ENCODE assay signal across 29 cellular contexts in genomic region chr6:139832906-139833305, GRCh38.
DNase-seq lines count a peak whose midpoint lies in the region; ATAC-seq, FAIRE-seq and TF ChIP-seq lines count a peak whose summit lies in the region.
"Had no signal": no experiment of that assay in that cellular context is flagged by ENCODE, and none has a peak within 500 bp of the region (broad histone marks: within the 10 kb centered on the region; RNA-seq: fewer than 3 reads in every experiment).

No MANE protein-coding gene starts in this region.

- in situ Hi-C loops in HepG2 (cut with HindIII; ENCODE audit: extremely low pct_ligation_motif_present, low pct_unique_long_range_greater_than_20kb), result no loop called here
- in situ Hi-C loops in K562 (cut with MboI), result no loop called here
- in situ Hi-C loops in gastrocnemius medialis (cut with MboI; ENCODE audit: low sequenced_read_pairs in 4 of 4), result loop anchor here in 1 of 4 donors (5.0 kb wide), 1 partner anchor 66 kb away; no protein-coding TSS in a partner anchor

- FAIRE-seq in HepG2 (lab: Jason Lieb, UNC) (no peak), K562 (lab: Jason Lieb, UNC) (no peak)
- FAIRE-seq: A204.1, GM12878, GM12892, GM18507 had no signal

- no peaks in the 10 kb centered on the region for H3K9me1 ChIP-seq in K562 (ENCODE audit: control insufficient read depth, insufficient read depth, low read length)

- H3K27ac ChIP-seq in liver (ENCODE audit: low read depth in 1 of 2, low read length in 2 of 2) (peak overlapping the region; percentile 60 to 80), HepG2 (ENCODE audit: extremely low read length, insufficient read depth, low read length) (no peak overlapping the region), K562 (ENCODE audit: extremely low read depth, low read depth, low read length) (no peak overlapping the region), neural cell (ENCODE audit: low read length) (no peak overlapping the region), gastrocnemius medialis (peak overlapping the region; percentile 45 to 63 (median 54))
- H3K27ac ChIP-seq: BLaER1 had no signal

- H3K27me3 Mint-ChIP-seq in activated CD8-positive, alpha-beta T cell treated with anti-CD3 and anti-CD28 coated beads, Interleukin-2, amount 10 ng/mL, durations not matched to agents 7 days and 5 days (ENCODE audit: low read depth), result no peaks in the 10 kb centered on the region

- no peaks in the 10 kb centered on the region for H3K4me1 Mint-ChIP-seq in activated CD8-positive, alpha-beta T cell treated with anti-CD3 and anti-CD28 coated beads, Interleukin-2, amount 10 ng/mL, durations not matched to agents 7 days and 5 days (ENCODE audit: low read depth)
- H3K4me1 Mint-ChIP-seq: CD4-positive, alpha-beta memory T cell; CD4-positive, CD25-positive, alpha-beta regulatory T cell; CD8-positive, alpha-beta memory T cell had no signal

- TF ChIP-seq EP300 in HepG2 (IDR thresholded peaks at IDR 0.05; ENCODE audit: low read depth in 2 of 2, low read length in 2 of 2), result no peak
- TF ChIP-seq EP300 in HepG2 (CRISPR knock-in tag; IDR thresholded peaks at IDR 0.05; ENCODE audit: borderline replicate concordance), result no peak
- TF ChIP-seq EP300 in K562 (IDR thresholded peaks at IDR 0.05; ENCODE audit: low read length), result no peak
- TF ChIP-seq EP300 in neural cell (conservative IDR thresholded peaks at IDR 0.05; ENCODE audit: poor library complexity, severe bottlenecking), result no peak

- no peaks in the 10 kb centered on the region for H3K36me3 Mint-ChIP-seq in activated CD8-positive, alpha-beta T cell treated with anti-CD3 and anti-CD28 coated beads, Interleukin-2, amount 10 ng/mL, durations not matched to agents 7 days and 5 days (ENCODE audit: low read depth)
- H3K36me3 Mint-ChIP-seq: CD4-positive, alpha-beta memory T cell; CD4-positive, CD25-positive, alpha-beta regulatory T cell; CD8-positive, alpha-beta memory T cell had no signal

- intact Hi-C loops in HepG2 (cut with micrococcal nuclease; ENCODE audit: unreplicated experiment), result no loop called here
- intact Hi-C loops in K562 (cut with micrococcal nuclease), result no loop called here
- intact Hi-C loops in gastrocnemius medialis (cut with DNase I; ENCODE audit: low total_unique reads), result loop anchor here (1.0 to 2.0 kb wide), 3 partner anchors 68 to 462 kb away; no protein-coding TSS in a partner anchor

- no peaks in the 10 kb centered on the region for H3F3A ChIP-seq in neural cell (ENCODE audit: insufficient read depth, low read length, poor library complexity, severe bottlenecking)

- H3K9me2 ChIP-seq in neural cell (ENCODE audit: insufficient read depth, low read length), result no peaks in the 10 kb centered on the region

- TF ChIP-seq CTCF in liver (IDR thresholded peaks at IDR 0.05; ENCODE audit: low read depth, low read length, missing input control) (no peak), HepG2 (CRISPR knock-in tag; IDR thresholded peaks at IDR 0.05) (no peak), K562 (IDR thresholded peaks at IDR 0.05 in 2 of 3, conservative IDR thresholded peaks at IDR 0.05 in 1 of 3; ENCODE audit: insufficient read depth in 2 of 3, low read depth in 1 of 3, low read length in 3 of 3) (no peak), neural cell (IDR thresholded peaks at IDR 0.05; ENCODE audit: poor library complexity, severe bottlenecking) (no peak), gastrocnemius medialis (IDR thresholded peaks at IDR 0.05 in 4 of 5, conservative IDR thresholded peaks at IDR 0.05 in 1 of 5) (no peak)

- ATAC-seq in HepG2, result no peak
- ATAC-seq in K562, result no peak; the same call in 2 of the 3 replicates
- peak; percentile 84 to 88 for ATAC-seq in gastrocnemius medialis
- no peak for ATAC-seq in activated CD8-positive, alpha-beta T cell treated with anti-CD3 and anti-CD28 coated beads, Interleukin-2, amount 10 ng/mL, durations not matched to agents 7 days and 5 days
- ATAC-seq: GM12878 had no signal

- no peak overlapping the region for H3K4me3 Mint-ChIP-seq in activated CD8-positive, alpha-beta T cell treated with anti-CD3 and anti-CD28 coated beads, Interleukin-2, amount 10 ng/mL, durations not matched to agents 7 days and 5 days
- H3K4me3 Mint-ChIP-seq: CD14-positive monocyte; CD4-positive, alpha-beta memory T cell; CD4-positive, CD25-positive, alpha-beta regulatory T cell; CD8-positive, alpha-beta memory T cell had no signal

- H3K4me3 ChIP-seq in liver (ENCODE audit: low read depth in 1 of 3, low read length in 3 of 3) (no peak overlapping the region), HepG2 (replicated peaks in 1 of 3; ENCODE audit: insufficient read depth in 1 of 3, low read depth in 2 of 3, low read length in 3 of 3) (no peak overlapping the region), K562 (no peak overlapping the region), neural cell (ENCODE audit: low read length) (no peak overlapping the region), gastrocnemius medialis (no peak overlapping the region)
- H3K4me3 ChIP-seq: BLaER1, GM12878 had no signal

- BruUV-seq in HepG2 (replicated peaks; lab: Mats Ljungman, UMichigan) (no TSS peak), K562 (replicated peaks; lab: Mats Ljungman, UMichigan) (no TSS peak)

- H2AFZ ChIP-seq in HepG2 (ENCODE audit: low read length) (no peak overlapping the region), K562 (ENCODE audit: low read depth, low read length) (peak overlapping the region; percentile 37; the same call in 1 of the 2 replicates), neural cell (ENCODE audit: low read depth, low read length) (no peak overlapping the region)

- peaks cover 2 to 15% (median 8%) of the 10 kb centered on the region in 4 donors for H3K4me1 ChIP-seq in liver (ENCODE audit: control insufficient read depth in 4 of 4, insufficient read depth in 4 of 4, low read length in 3 of 4)
- no peaks in the 10 kb centered on the region for H3K4me1 ChIP-seq in HepG2 (ENCODE audit: insufficient read depth, low read length)
- H3K4me1 ChIP-seq in K562 (replicated peaks in 1 of 2; ENCODE audit: control insufficient read depth in 2 of 2, insufficient read depth in 2 of 2, low read length in 2 of 2), result no peaks in the 10 kb centered on the region; a peak in 1 of 5 replicates
- H3K4me1 ChIP-seq in gastrocnemius medialis, result peaks cover 25 to 32% of the 10 kb centered on the region in 2 donors
- H3K4me1 ChIP-seq: BE2C, BLaER1 had no signal

- DNase-seq in HepG2 (ENCODE audit: low spot score) (no peak), K562 (ENCODE audit: extremely low read depth in 1 of 4, low spot score in 3 of 4) (no peak), gastrocnemius medialis (peak; percentile 35 to 44), NK-92 (lab: John Stamatoyannopoulos, UW; ENCODE audit: unreplicated experiment) (no peak)
- DNase-seq in stimulated activated CD4-positive, alpha-beta T cell treated with anti-CD3 and anti-CD28 coated beads, Interleukin-4, amount 100 ng/mL, for 4 hours, result no peak
- no peak for DNase-seq in activated CD8-positive, alpha-beta T cell treated with anti-CD3 and anti-CD28 coated beads, Interleukin-2, amount 10 ng/mL, durations not matched to agents 7 days and 5 days
- DNase-seq: 8988T; ACHN; BE2C; C1 segment of cervical spinal cord; CD4-positive, alpha-beta memory T cell; CD4-positive, CD25-positive, alpha-beta regulatory T cell; CD8-positive, alpha-beta memory T cell; COR-L47; DMS 273 treated with DMSO at 0.1 percent for 48 hours; DMS153; DMS53; DMS79; DND-41; EL; GDM1 had no signal

- CTCF ChIA-PET in HepG2 (lab: Yijun Ruan, JAX; ENCODE audit: low intra/inter-chr PET ratio, low total read pairs), result no interaction called here
- CTCF ChIA-PET in K562 (lab: Yijun Ruan, JAX; ENCODE audit: low intra/inter-chr PET ratio), result no interaction called here
- CTCF ChIA-PET in activated CD8-positive, alpha-beta T cell treated with anti-CD3 and anti-CD28 coated beads, Interleukin-2, amount 10 ng/mL, durations not matched to agents 7 days and 5 days (lab: Charles Lee), result no interaction called here

- TF ChIP-seq POLR2A in HepG2 (IDR thresholded peaks at IDR 0.05; ENCODE audit: insufficient read depth in 1 of 2, low read depth in 2 of 2, low read length in 2 of 2) (no peak), K562 (conservative IDR thresholded peaks at IDR 0.05) (no peak), gastrocnemius medialis (IDR thresholded peaks at IDR 0.05) (no peak)

- POLR2A ChIA-PET in HepG2 (lab: Yijun Ruan, JAX) (no interaction called here), K562 (lab: Yijun Ruan, JAX) (interaction anchor here (0.6 kb wide), 1 partner anchor 353 kb away, joined by 4 read pairs; no protein-coding TSS in a partner anchor)
- POLR2A ChIA-PET in activated CD8-positive, alpha-beta T cell treated with anti-CD3 and anti-CD28 coated beads, Interleukin-2, amount 10 ng/mL, durations not matched to agents 7 days and 5 days (lab: Charles Lee), result no interaction called here

- H3K9me3 ChIP-seq in liver (ENCODE audit: control insufficient read depth in 4 of 4, low read length in 3 of 4) (no peaks in the 10 kb centered on the region), HepG2 (ENCODE audit: low read length) (no peaks in the 10 kb centered on the region), K562 (replicated peaks; ENCODE audit: control insufficient read depth, insufficient read depth, low read depth, low read length) (no peaks in the 10 kb centered on the region), neural cell (ENCODE audit: low read length) (no peaks in the 10 kb centered on the region), gastrocnemius medialis (no peaks in the 10 kb centered on the region)
- H3K9me3 ChIP-seq: BE2C, BLaER1 had no signal

- 59% methylated on average over 5 of the region's 5 CpGs for WGBS in liver
- 34% methylated on average over 5 of the region's 5 CpGs for WGBS in HepG2 (ENCODE audit: low lambda C conversion rate)
- 31% methylated on average over 5 of the region's 5 CpGs for WGBS in K562 (ENCODE audit: insufficient coverage, low coverage, missing lambda C conversion rate)

- H3K79me2 ChIP-seq in HepG2 (ENCODE audit: insufficient read depth, low read length) (no peaks in the 10 kb centered on the region), K562 (ENCODE audit: control insufficient read depth, insufficient read depth, low read length) (no peaks in the 10 kb centered on the region), neural cell (replicated peaks; ENCODE audit: insufficient read depth, low read length) (no peaks in the 10 kb centered on the region)

- H3K4me2 ChIP-seq in HepG2 (ENCODE audit: low read depth, low read length) (no peak overlapping the region), K562 (ENCODE audit: insufficient read depth, low read length) (no peak overlapping the region), neural cell (ENCODE audit: low read length) (no peak overlapping the region)
- H3K4me2 ChIP-seq: BLaER1 had no signal

- H3K9ac ChIP-seq in liver (ENCODE audit: low read depth in 1 of 2, low read length in 2 of 2) (no peak overlapping the region), HepG2 (ENCODE audit: insufficient read depth, low read depth, low read length) (no peak overlapping the region), K562 (ENCODE audit: insufficient read depth in 1 of 2, low read depth in 2 of 2, low read length in 2 of 2) (no peak overlapping the region), neural cell (ENCODE audit: low read length) (no peak overlapping the region)
- H3K9ac ChIP-seq: BLaER1 had no signal

- no peaks in the 10 kb centered on the region for H3K36me3 ChIP-seq in liver (ENCODE audit: control insufficient read depth in 4 of 4, insufficient read depth in 3 of 4, low read depth in 1 of 4, low read length in 3 of 4)
- H3K36me3 ChIP-seq in HepG2 (replicated peaks in 1 of 2; ENCODE audit: control insufficient read depth in 1 of 2, insufficient read depth in 2 of 2, low read length in 2 of 2), result no peaks in the 10 kb centered on the region
- no peaks in the 10 kb centered on the region for H3K36me3 ChIP-seq in K562 (ENCODE audit: control insufficient read depth, insufficient read depth, low read length)
- no peaks in the 10 kb centered on the region for H3K36me3 ChIP-seq in neural cell (ENCODE audit: insufficient read depth, low read length)
- no peaks in the 10 kb centered on the region for H3K36me3 ChIP-seq in gastrocnemius medialis
- H3K36me3 ChIP-seq: BE2C, BLaER1 had no signal

- no peak overlapping the region for H3K27ac Mint-ChIP-seq in activated CD8-positive, alpha-beta T cell treated with anti-CD3 and anti-CD28 coated beads, Interleukin-2, amount 10 ng/mL, durations not matched to agents 7 days and 5 days
- H3K27ac Mint-ChIP-seq: CD14-positive monocyte; CD4-positive, alpha-beta memory T cell; CD4-positive, CD25-positive, alpha-beta regulatory T cell; CD8-positive, alpha-beta memory T cell had no signal

- H4K20me1 ChIP-seq in HepG2 (ENCODE audit: insufficient read depth, low read length) (no peaks in the 10 kb centered on the region), K562 (replicated peaks; ENCODE audit: control insufficient read depth, insufficient read depth, low read length) (no peaks in the 10 kb centered on the region), neural cell (ENCODE audit: insufficient read depth) (no peaks in the 10 kb centered on the region)
- H4K20me1 ChIP-seq: BLaER1 had no signal

- H3K27me3 ChIP-seq in liver (ENCODE audit: control insufficient read depth in 4 of 4, insufficient read depth in 4 of 4, low read length in 3 of 4), result no peaks in the 10 kb centered on the region
- no peaks in the 10 kb centered on the region; a peak in 1 of 5 replicates for H3K27me3 ChIP-seq in HepG2 (ENCODE audit: control insufficient read depth in 1 of 2, insufficient read depth in 2 of 2, low read length in 2 of 2)
- H3K27me3 ChIP-seq in K562 (ENCODE audit: control insufficient read depth in 2 of 2, insufficient read depth in 2 of 2, low read length in 2 of 2), result no peaks in the 10 kb centered on the region
- H3K27me3 ChIP-seq in neural cell (ENCODE audit: insufficient read depth, low read depth, low read length), result no peaks in the 10 kb centered on the region
- H3K27me3 ChIP-seq in gastrocnemius medialis, result no peaks in the 10 kb centered on the region
- H3K27me3 ChIP-seq: BE2C, BLaER1 had no signal

- H3K9me3 Mint-ChIP-seq in activated CD8-positive, alpha-beta T cell treated with anti-CD3 and anti-CD28 coated beads, Interleukin-2, amount 10 ng/mL, durations not matched to agents 7 days and 5 days (ENCODE audit: insufficient read depth), result no peaks in the 10 kb centered on the region
- H3K9me3 Mint-ChIP-seq: CD8-positive, alpha-beta memory T cell had no signal

- TF ChIP-seq RAD21 in liver (IDR thresholded peaks at IDR 0.05), result no peak
- no peak for TF ChIP-seq RAD21 in HepG2 (CRISPR knock-in tag; IDR thresholded peaks at IDR 0.05)
- no peak for TF ChIP-seq RAD21 in K562 (CRISPR knock-in tag; conservative IDR thresholded peaks at IDR 0.05 in 1 of 2, IDR thresholded peaks at IDR 0.05 in 1 of 2)
- no peak for TF ChIP-seq RAD21 in neural cell (conservative IDR thresholded peaks at IDR 0.05)

Comparison
In these comparisons a context has a peak if more than half of its experiments do, and no peak if none do; other contexts are left out.
1. H3K27ac ChIP-seq: peak in liver (2 of 2) and gastrocnemius medialis (4 of 4); none in HepG2 (single experiment), K562 (single experiment) and neural cell (single experiment).
2. ATAC-seq: peak in gastrocnemius medialis (2 of 2); none in HepG2 (single experiment), K562 (single experiment) and activated CD8-positive, alpha-beta T cell treated with anti-CD3 and anti-CD28 coated beads, Interleukin-2, amount 10 ng/mL, durations not matched to agents 7 days and 5 days (single experiment).
3. DNase-seq: peak in gastrocnemius medialis (2 of 2); none in HepG2 (single experiment), K562 (0 of 4), stimulated activated CD4-positive, alpha-beta T cell treated with anti-CD3 and anti-CD28 coated beads, Interleukin-4, amount 100 ng/mL, for 4 hours (0 of 2), activated CD8-positive, alpha-beta T cell treated with anti-CD3 and anti-CD28 coated beads, Interleukin-2, amount 10 ng/mL, durations not matched to agents 7 days and 5 days (single experiment) and NK-92 (single experiment).